In the genomic region with DNA sequence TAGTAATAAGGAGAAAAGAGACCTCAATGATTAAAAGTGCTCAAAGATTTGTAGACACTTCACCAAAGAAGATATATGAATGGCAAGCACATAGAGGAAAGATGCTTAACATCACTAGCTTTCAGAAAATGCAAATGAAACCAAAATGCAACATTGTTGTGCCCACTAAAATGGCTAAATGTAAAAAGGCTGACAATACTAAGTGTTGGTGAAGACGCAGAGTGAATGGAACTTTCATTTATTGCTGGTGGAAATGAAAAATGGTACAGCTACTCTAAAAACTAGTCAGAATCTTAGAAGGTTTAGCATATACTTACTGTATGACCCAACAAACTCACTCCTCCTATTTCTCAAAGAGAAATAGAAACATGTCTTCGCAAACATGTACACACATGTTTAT, we compare ENCODE assay signal across 31 cellular contexts.
"Had no signal": no experiment of that assay in that cellular context is flagged by ENCODE, and none has a peak within 500 bp of the region (broad histone marks: within the 10 kb centered on the region; RNA-seq: fewer than 3 reads in every experiment).

No MANE protein-coding gene starts in this region.

- ATAC-seq: activated CD8-positive, alpha-beta T cell treated with anti-CD3 and anti-CD28 coated beads for 36 hours; activated naive CD4-positive, alpha-beta T cell treated with anti-CD3 and anti-CD28 coated beads, Interleukin-2, amount 50 U/mL, for 72 hours; activated T-cell treated with anti-CD3 and anti-CD28 coated beads, Interleukin-2, amount 50 U/mL, for 4 hours; activated T-cell treated with anti-CD3 and anti-CD28 coated beads, Interleukin-2, amount 50 U/mL, for 72 hours; activated T-helper 17 cell treated with anti-CD3 and anti-CD28 coated beads, Interleukin-2, amount 50 U/mL, for 72 hours had no signal

- H3K36me3 ChIP-seq: adrenal gland, cardiac muscle cell had no signal

- DNase-seq: activated B cell treated with CpG ODN at 0.5 μM for 24 hours; activated CD4-positive, alpha-beta memory T cell treated with anti-CD3 and anti-CD28 coated beads for 36 hours; activated CD4-positive, alpha-beta T cell treated with anti-CD3 and anti-CD28 coated beads for 4 hours; activated CD4-positive, alpha-beta T cell treated with anti-CD3 and anti-CD28 coated beads, Interleukin-2, amount 10 ng/mL, durations not matched to agents 24 days and 14 days; activated CD4-positive, alpha-beta T cell treated with anti-CD3 and anti-CD28 coated beads, Interleukin-2, amount 50 U/mL, for 1 hour; activated CD4-positive, alpha-beta T cell treated with anti-CD3 and anti-CD28 coated beads, Interleukin-2, amount 50 U/mL, for 4 hours; activated CD4-positive, CD25-positive, alpha-beta regulatory T cell treated with anti-CD3 and anti-CD28 coated beads, Interleukin-2, amount 50 U/mL, for 72 hours; activated CD8-positive, alpha-beta memory T cell treated with anti-CD3 and anti-CD28 coated beads, Interleukin-2, amount 50 U/mL, for 4 hours; activated CD8-positive, alpha-beta T cell treated with anti-CD3 and anti-CD28 coated beads for 36 hours; activated effector memory CD4-positive, alpha-beta T cell treated with anti-CD3 and anti-CD28 coated beads, Interleukin-2, amount 50 U/mL, for 16 hours; activated gamma-delta T cell treated with Interleukin-2 at 50 U/mL for 16 hours; activated naive CD4-positive, alpha-beta T cell; activated naive CD4-positive, alpha-beta T cell treated with anti-CD3 and anti-CD28 coated beads for 36 hours; activated naive CD4-positive, alpha-beta T cell treated with anti-CD3 and anti-CD28 coated beads, Interleukin-2, amount 50 U/mL, for 16 hours; activated naive CD8-positive, alpha-beta T cell treated with anti-CD3 and anti-CD28 coated beads for 36 hours; activated T-cell treated with anti-CD3 and anti-CD28 coated beads for 4 hours; activated T-cell treated with anti-CD3 and anti-CD28 coated beads, Interleukin-2, amount 50 U/mL, for 1 hour; activated T-cell treated with anti-CD3 and anti-CD28 coated beads, Interleukin-2, amount 50 U/mL, for 4 hours; activated T-cell treated with anti-CD3 and anti-CD28 coated beads, Interleukin-2, amount 50 U/mL, for 72 hours; adrenal gland; amniotic stem cell; aorta; caudate nucleus; cerebellar nuclear complex; T-helper 2 cell; T-helper 9 cell had no signal

- FAIRE-seq: TTC549 had no signal

- H3K27me3 ChIP-seq: adrenal gland, cardiac muscle cell had no signal

- H3K9me3 ChIP-seq: adrenal gland had no signal

- H3K4me3 ChIP-seq: adrenal gland, cardiac muscle cell had no signal

- H3K27ac ChIP-seq: adrenal gland, cardiac muscle cell, VCaP had no signal

- H3K4me1 ChIP-seq: adrenal gland had no signal
